Comparison of ENCODE assay signal across 22 cellular contexts in the genomic region with DNA sequence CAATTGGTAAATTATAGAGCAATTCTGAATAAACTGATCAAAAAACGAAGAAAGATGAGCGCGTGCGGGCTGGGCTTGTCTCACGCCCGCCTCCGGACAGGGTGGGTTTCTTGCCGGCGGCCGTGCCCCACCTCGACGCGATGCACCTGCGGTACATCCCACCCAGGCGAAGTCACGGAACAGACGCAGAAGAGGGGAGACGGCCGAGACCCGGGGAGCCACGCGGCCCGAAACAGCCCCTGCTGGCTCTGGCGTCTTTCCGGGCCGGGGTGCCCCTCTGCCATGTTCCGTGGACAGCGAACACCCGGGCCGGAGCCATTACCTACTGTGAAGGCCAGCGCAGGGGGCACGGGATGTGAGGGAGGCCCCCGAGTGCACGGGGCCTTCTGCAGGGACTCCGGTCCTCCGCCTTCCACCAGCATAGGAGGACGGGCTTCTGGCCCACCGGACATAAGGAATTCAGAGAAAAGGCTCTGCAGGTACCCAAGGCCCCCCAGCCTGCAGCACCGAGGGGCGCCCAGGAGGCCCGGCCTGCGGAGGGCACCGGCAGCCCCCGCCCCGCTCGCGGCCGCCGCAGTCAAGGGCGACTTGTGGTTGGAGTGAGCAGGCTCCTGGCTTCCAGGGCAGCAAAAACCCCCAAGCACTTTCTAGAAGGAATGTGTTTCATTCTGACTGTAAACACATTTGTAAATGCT. TPM values are rescaled to one million over a fixed set of nuclear protein-coding genes. Genes with fewer than 3 reads are reported as not detected.
DNase-seq lines count a peak whose midpoint lies in the region; ATAC-seq, FAIRE-seq and TF ChIP-seq lines count a peak whose summit lies in the region.
"Had no signal": no experiment of that assay in that cellular context is flagged by ENCODE, and none has a peak within 500 bp of the region (broad histone marks: within the 10 kb centered on the region; RNA-seq: fewer than 3 reads in every experiment).

No MANE protein-coding gene starts in this region.

- H3K27me3 ChIP-seq in RWPE2 (ENCODE audit: insufficient read depth, poor library complexity, severe bottlenecking): no peaks in the 10 kb centered on the region
- H3K27me3 ChIP-seq: BE2C, Peyer's patch had no signal

- peaks cover 42% of the 10 kb centered on the region for H3K36me3 ChIP-seq in RWPE2 (ENCODE audit: low read depth)

- DNase-seq in Right ventricle myocardium inferior (ENCODE audit: missing footprints) (peak; percentile 9), left ventricle myocardium superior (no peak), RWPE2 (ENCODE audit: low spot score) (peak; percentile 65), endothelial cell (ENCODE audit: low spot score) (no peak), NCI-H2081 (lab: John Stamatoyannopoulos, UW) (no peak), RCC 7860 (ENCODE audit: low spot score) (no peak)
- DNase-seq: BE2C; CD4-positive, alpha-beta T cell; H9; NCI-H1048; NCI-H1417; NCI-H1694; NCI-H2029 treated with DMSO at 0.1 percent for 48 hours; NCI-H2227 treated with DMSO at 0.1 percent for 48 hours; NCI-H526 treated with DMSO at 0.1 percent for 48 hours; Peyer's patch; SHP77; T-helper 1 cell had no signal

- H3K4me3 ChIP-seq in RWPE2 (ENCODE audit: severe bottlenecking): no peak overlapping the region
- H3K4me3 ChIP-seq: Peyer's patch had no signal

- TF ChIP-seq CTCF in RWPE2 (IDR thresholded peaks at IDR 0.05; ENCODE audit: poor library complexity, severe bottlenecking): no peak
- TF ChIP-seq CTCF in endothelial cell (IDR thresholded peaks at IDR 0.05; ENCODE audit: unreplicated experiment): no peak

- no peaks in the 10 kb centered on the region for H3K4me1 Mint-ChIP-seq in endothelial cell (ENCODE audit: unreplicated experiment)

- H3K4me1 ChIP-seq in RWPE2 (ENCODE audit: insufficient read depth, poor library complexity, severe bottlenecking): peaks cover 10% of the 10 kb centered on the region
- H3K4me1 ChIP-seq: BE2C had no signal

- H3K4me3 Mint-ChIP-seq in endothelial cell (ENCODE audit: unreplicated experiment): peak overlapping the region; percentile 65
- H3K4me3 Mint-ChIP-seq: CD4-positive, alpha-beta T cell; H9; IgD-negative memory B cell had no signal

- H3K36me3 Mint-ChIP-seq in endothelial cell (ENCODE audit: low read depth, unreplicated experiment): peaks cover 32% of the 10 kb centered on the region

- H3K27ac ChIP-seq in RWPE2 (ENCODE audit: poor library complexity, severe bottlenecking): no peak overlapping the region
- H3K27ac ChIP-seq: 22Rv1, Peyer's patch had no signal

- H3K9me3 ChIP-seq in RWPE2 (ENCODE audit: severe bottlenecking): no peaks in the 10 kb centered on the region
- H3K9me3 ChIP-seq: BE2C, Peyer's patch had no signal

- H3K27me3 Mint-ChIP-seq in endothelial cell (ENCODE audit: unreplicated experiment): peaks cover 13% of the 10 kb centered on the region
- H3K27me3 Mint-ChIP-seq: CD4-positive, alpha-beta T cell; IgD-negative memory B cell had no signal

- no peak for FAIRE-seq in RCC 7860 (lab: Jason Lieb, UNC)
- FAIRE-seq: D721Med had no signal

- H3K27ac Mint-ChIP-seq in endothelial cell (ENCODE audit: unreplicated experiment): no peak overlapping the region
- H3K27ac Mint-ChIP-seq: CD4-positive, alpha-beta T cell; H9; IgD-negative memory B cell had no signal

- H3K9me3 Mint-ChIP-seq in endothelial cell (ENCODE audit: unreplicated experiment): no peaks in the 10 kb centered on the region
- H3K9me3 Mint-ChIP-seq: CD4-positive, alpha-beta T cell; H9; IgD-negative memory B cell had no signal

- ATAC-seq in Right ventricle myocardium inferior (peak; percentile 16), left ventricle myocardium superior (no peak), RWPE2 (ENCODE audit: low read depth) (no peak)

- intact Hi-C loops in Right ventricle myocardium inferior (cut with DNase I) (loop anchor here (5.0 kb wide), 1 partner anchor 132 kb away; no protein-coding TSS in a partner anchor), left ventricle myocardium superior (cut with micrococcal nuclease) (no loop called here)

RNA-seq across cellular contexts. Expression of a gene that starts 7.6 kb away (rescaled TPM):
- 0.57 TPM for total RNA-seq in Right ventricle myocardium inferior
- 0.50 TPM for total RNA-seq in left ventricle myocardium superior
- total RNA-seq in endothelial cell (ENCODE audit: unreplicated experiment): 0.69 TPM
- total RNA-seq: NCI-H460 had no signal

RNA-seq across cellular contexts. Expression of a gene that starts 19.5 kb away (rescaled TPM):
- 40.0 TPM for total RNA-seq in Right ventricle myocardium inferior
- 39.5 TPM for total RNA-seq in left ventricle myocardium superior
- 71.9 TPM for total RNA-seq in endothelial cell (ENCODE audit: unreplicated experiment)

RNA-seq across cellular contexts. Expression of a gene that starts 22.1 kb away (rescaled TPM):
- total RNA-seq in Right ventricle myocardium inferior (8.3 TPM), left ventricle myocardium superior (7.5 TPM), endothelial cell (ENCODE audit: unreplicated experiment) (43.2 TPM)

RNA-seq across cellular contexts. Expression of a gene that starts 22.3 kb away (rescaled TPM):
- 125 TPM for total RNA-seq in Right ventricle myocardium inferior
- 117 TPM for total RNA-seq in left ventricle myocardium superior
- total RNA-seq in endothelial cell (ENCODE audit: unreplicated experiment): 130 TPM

RNA-seq across cellular contexts. Expression of a gene that starts 26.1 kb away (rescaled TPM):
- total RNA-seq in Right ventricle myocardium inferior (3.0 TPM), left ventricle myocardium superior (3.0 TPM), endothelial cell (ENCODE audit: unreplicated experiment) (3.9 TPM)

Comparison
In these comparisons a context has a peak if more than half of its experiments do, and no peak if none do; other contexts are left out.
1. DNase-seq: peak in Right ventricle myocardium inferior (single experiment) and RWPE2 (single experiment); none in left ventricle myocardium superior (single experiment), endothelial cell (single experiment), NCI-H2081 (0 of 2) and RCC 7860 (single experiment).